ENCODE assay signal across 28 cellular contexts in the genomic region with DNA sequence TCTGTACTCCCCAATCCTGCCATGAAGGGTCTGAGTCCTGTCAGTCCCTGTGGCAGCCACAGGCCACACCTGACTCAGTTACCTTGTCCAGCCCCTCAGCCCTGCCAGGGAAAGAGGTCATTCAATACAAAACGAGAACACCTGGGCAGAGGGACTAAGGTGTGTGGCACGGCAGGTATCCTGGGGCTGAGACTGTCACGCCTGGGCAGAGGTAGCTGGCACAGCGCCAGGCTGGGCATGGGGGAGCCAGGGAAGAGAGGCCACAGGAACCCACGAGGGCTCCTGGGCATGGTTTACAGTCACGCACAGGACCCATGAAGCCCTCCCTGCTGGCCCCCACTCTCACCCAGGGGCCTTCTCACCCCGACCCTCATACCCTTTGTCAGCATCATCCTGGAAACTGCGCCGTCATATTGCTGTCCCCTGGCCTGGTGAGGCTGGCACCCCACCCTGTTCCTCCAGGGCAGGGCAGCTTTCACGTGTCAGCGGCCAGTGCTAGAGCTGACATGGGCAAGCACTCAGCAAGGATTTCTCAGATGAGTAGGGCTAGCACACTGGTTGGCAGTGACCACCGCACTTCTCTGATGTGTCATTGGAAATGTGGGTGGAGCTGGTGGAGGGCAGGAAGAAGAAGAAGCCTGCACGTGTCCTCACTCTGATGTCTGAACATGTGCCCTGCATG. TPM values are rescaled to one million over a fixed set of nuclear protein-coding genes. Genes with fewer than 3 reads are reported as not detected.
DNase-seq lines count a peak whose midpoint lies in the region; ATAC-seq and TF ChIP-seq lines count a peak whose summit lies in the region.
"Had no signal": no experiment of that assay in that cellular context is flagged by ENCODE, and none has a peak within 500 bp of the region (broad histone marks: within the 10 kb centered on the region; RNA-seq: fewer than 3 reads in every experiment).

No MANE protein-coding gene starts in this region.

- H3K36me3 ChIP-seq in MG63 = no peaks in the 10 kb centered on the region
- H3K36me3 ChIP-seq: cardiac muscle cell, HAP-1, SJSA1, thoracic aorta had no signal

- peaks cover 20% of the 10 kb centered on the region for H3K4me1 Mint-ChIP-seq in stimulated activated memory B cell treated with anti-CD40 and anti-IgM and Interleukin-4, amounts not matched to agents 10 μg/mL and 1 μg/mL and 100 μg/mL, for 72 hours
- H3K4me1 Mint-ChIP-seq: activated CD4-positive, alpha-beta T cell treated with anti-CD3 and anti-CD28 coated beads, Interleukin-2, amount 10 ng/mL, durations not matched to agents 24 days and 14 days; activated naive CD4-positive, alpha-beta T cell treated with anti-CD3 and anti-CD28 coated beads, Interleukin-2, amount 10 ng/mL, durations not matched to agents 7 days and 5 days had no signal

- DNase-seq in EL (peak; percentile 12), MG63 (peak; percentile 77), foreskin fibroblast (peak; percentile 2 to 10), NCI-H1930 (lab: John Stamatoyannopoulos, UW) (no peak), HK-2 (ENCODE audit: unreplicated experiment) (no peak), DMS153 (lab: John Stamatoyannopoulos, UW) (no peak)
- no peak for DNase-seq in NK-92 treated with Interleukin-12 subunit alpha and Interleukin-12 subunit beta, amount 100 ng/mL, for 24 hours (lab: John Stamatoyannopoulos, UW)
- DNase-seq: activated CD4-positive, alpha-beta T cell treated with anti-CD3 and anti-CD28 coated beads, Interleukin-2, amount 10 ng/mL, durations not matched to agents 24 days and 14 days; activated naive CD4-positive, alpha-beta T cell treated with anti-CD3 and anti-CD28 coated beads, Interleukin-2, amount 10 ng/mL, durations not matched to agents 7 days and 5 days; activated T-cell treated with anti-CD3 and anti-CD28 coated beads, Interleukin-2, amount 50 U/mL, for 72 hours; DMS53; MV-4-11; NCI-H1694 treated with DMSO at 0.1 percent for 48 hours; NCI-H226; stimulated activated CD4-positive, alpha-beta T cell treated with anti-CD3 and anti-CD28 coated beads, Interleukin-1b, Interleukin-23, amount 100 ng/mL, for 48 hours; stimulated activated naive CD4-positive, alpha-beta T cell had no signal

- no peak for ATAC-seq in stimulated activated memory B cell treated with anti-CD40 and anti-IgM and Interleukin-4, amounts not matched to agents 10 μg/mL and 1 μg/mL and 100 μg/mL, for 72 hours
- ATAC-seq: activated T-cell treated with anti-CD3 and anti-CD28 coated beads, Interleukin-2, amount 50 U/mL, for 72 hours had no signal

- H3K36me3 Mint-ChIP-seq in stimulated activated memory B cell treated with anti-CD40 and anti-IgM and Interleukin-4, amounts not matched to agents 10 μg/mL and 1 μg/mL and 100 μg/mL, for 72 hours = peaks cover 72% of the 10 kb centered on the region
- H3K36me3 Mint-ChIP-seq: activated naive CD4-positive, alpha-beta T cell treated with anti-CD3 and anti-CD28 coated beads, Interleukin-2, amount 10 ng/mL, durations not matched to agents 7 days and 5 days had no signal

- no peaks in the 10 kb centered on the region for H3K27me3 Mint-ChIP-seq in stimulated activated memory B cell treated with anti-CD40 and anti-IgM and Interleukin-4, amounts not matched to agents 10 μg/mL and 1 μg/mL and 100 μg/mL, for 72 hours

- no peaks in the 10 kb centered on the region for H3K9me3 Mint-ChIP-seq in stimulated activated memory B cell treated with anti-CD40 and anti-IgM and Interleukin-4, amounts not matched to agents 10 μg/mL and 1 μg/mL and 100 μg/mL, for 72 hours
- H3K9me3 Mint-ChIP-seq: activated CD4-positive, alpha-beta T cell treated with anti-CD3 and anti-CD28 coated beads, Interleukin-2, amount 10 ng/mL, durations not matched to agents 24 days and 14 days; activated naive CD4-positive, alpha-beta T cell treated with anti-CD3 and anti-CD28 coated beads, Interleukin-2, amount 10 ng/mL, durations not matched to agents 7 days and 5 days; activated T-cell treated with anti-CD3 and anti-CD28 coated beads, Interleukin-2, amount 50 U/mL, for 72 hours; T-helper 1 cell treated with Interleukin-12 subunit alpha and Interleukin-12 subunit beta and Interleukin-4 antibody, amounts not matched to agents 30 μg/mL and 1 μg/mL, for 36 hours had no signal

- H3K9me3 ChIP-seq in MG63 = no peaks in the 10 kb centered on the region
- H3K9me3 ChIP-seq: HAP-1, SJSA1, thoracic aorta had no signal

- H3K4me3 Mint-ChIP-seq in stimulated activated memory B cell treated with anti-CD40 and anti-IgM and Interleukin-4, amounts not matched to agents 10 μg/mL and 1 μg/mL and 100 μg/mL, for 72 hours = no peak overlapping the region
- H3K4me3 Mint-ChIP-seq: activated CD4-positive, alpha-beta T cell treated with anti-CD3 and anti-CD28 coated beads, Interleukin-2, amount 10 ng/mL, durations not matched to agents 24 days and 14 days; activated naive CD4-positive, alpha-beta T cell treated with anti-CD3 and anti-CD28 coated beads, Interleukin-2, amount 10 ng/mL, durations not matched to agents 7 days and 5 days; activated T-cell treated with anti-CD3 and anti-CD28 coated beads, Interleukin-2, amount 50 U/mL, for 72 hours; T-helper 1 cell treated with Interleukin-12 subunit alpha and Interleukin-12 subunit beta and Interleukin-4 antibody, amounts not matched to agents 30 μg/mL and 1 μg/mL, for 36 hours had no signal

- no peak for TF ChIP-seq CTCF in foreskin fibroblast (IDR thresholded peaks at IDR 0.05; ENCODE audit: low read depth, low read length)

- no peak overlapping the region for H3K4me3 ChIP-seq in MG63
- no peak overlapping the region for H3K4me3 ChIP-seq in foreskin fibroblast (ENCODE audit: low read depth in 1 of 2, low read length in 2 of 2)
- H3K4me3 ChIP-seq: cardiac muscle cell, HAP-1, hepatocyte, SJSA1, thoracic aorta had no signal

- no peaks in the 10 kb centered on the region for H3K27me3 ChIP-seq in MG63
- H3K27me3 ChIP-seq: cardiac muscle cell, hepatocyte, SJSA1 had no signal

- peak overlapping the region; percentile 10 for H3K27ac Mint-ChIP-seq in stimulated activated memory B cell treated with anti-CD40 and anti-IgM and Interleukin-4, amounts not matched to agents 10 μg/mL and 1 μg/mL and 100 μg/mL, for 72 hours
- H3K27ac Mint-ChIP-seq: activated CD4-positive, alpha-beta T cell treated with anti-CD3 and anti-CD28 coated beads, Interleukin-2, amount 10 ng/mL, durations not matched to agents 24 days and 14 days; activated naive CD4-positive, alpha-beta T cell treated with anti-CD3 and anti-CD28 coated beads, Interleukin-2, amount 10 ng/mL, durations not matched to agents 7 days and 5 days; activated T-cell treated with anti-CD3 and anti-CD28 coated beads, Interleukin-2, amount 50 U/mL, for 72 hours; T-helper 1 cell treated with Interleukin-12 subunit alpha and Interleukin-12 subunit beta and Interleukin-4 antibody, amounts not matched to agents 30 μg/mL and 1 μg/mL, for 36 hours had no signal

RNA-seq across cellular contexts. Expression of a gene that starts 42.7 kb away (rescaled TPM):
- not detected in 2 replicates for total RNA-seq in MG63 (2014; rRNA removed; shearing (Covaris generic); ENCODE audit: low replicate concordance)
- total RNA-seq: activated CD4-positive, alpha-beta T cell treated with anti-CD3 and anti-CD28 coated beads, Interleukin-2, amount 10 ng/mL, durations not matched to agents 24 days and 14 days; activated T-cell treated with anti-CD3 and anti-CD28 coated beads, Interleukin-2, amount 50 U/mL, for 72 hours; cardiac muscle cell; dermis microvascular lymphatic vessel endothelial cell; fibroblast of villous mesenchyme; hepatocyte; HT-29; lower leg skin; pulmonary artery endothelial cell; SJSA1; thoracic aorta had no signal

Comparison
In these comparisons a context has a peak if more than half of its experiments do, and no peak if none do; other contexts are left out.
1. DNase-seq: peak in EL (single experiment), MG63 (single experiment) and foreskin fibroblast (2 of 2); none in NCI-H1930 (0 of 2), NK-92 treated with Interleukin-12 subunit alpha and Interleukin-12 subunit beta, amount 100 ng/mL, for 24 hours (single experiment), HK-2 (single experiment) and DMS153 (single experiment).